8 cellular contexts compared by ENCODE assay signal in genomic region chr14:93035917-93036651, GRCh38.
A peak's percentile ranks its signal among the peaks of the same experiment; 100 is the strongest.
DNase-seq lines count a peak whose midpoint lies in the region; ATAC-seq and TF ChIP-seq lines count a peak whose summit lies in the region.

No MANE protein-coding gene starts in this region.

- H3K4me3 ChIP-seq in CD8-positive, alpha-beta T cell (ENCODE audit: low read depth, low read length): no peak overlapping the region
- H3K4me3 ChIP-seq in fibroblast of villous mesenchyme (ENCODE audit: low read depth, low read length): no peak overlapping the region

- no peaks in the 10 kb centered on the region for H3K27me3 Mint-ChIP-seq in CD8-positive, alpha-beta T cell (ENCODE audit: low read depth)

- peak; percentile 28 for ATAC-seq in CD8-positive, alpha-beta T cell
- ATAC-seq in GM19467 (IDR thresholded peaks at IDR 0.05; ENCODE audit: unreplicated experiment) (no peak), GM18511 (IDR thresholded peaks at IDR 0.05; ENCODE audit: unreplicated experiment) (no peak), left colon (no peak)

- H3K36me3 ChIP-seq in CD8-positive, alpha-beta T cell (ENCODE audit: insufficient read depth, low read length): no peaks in the 10 kb centered on the region

- H3K9me3 ChIP-seq in CD8-positive, alpha-beta T cell (ENCODE audit: low read length): no peaks in the 10 kb centered on the region

- peak in 4 of 7 experiments; percentile 13 to 52 (median 26) for DNase-seq in CD8-positive, alpha-beta T cell
- DNase-seq in SW480 (ENCODE audit: low spot score): peak; percentile 89
- DNase-seq in fibroblast of villous mesenchyme (ENCODE audit: low read depth): peak; percentile 41
- DNase-seq in nucleus accumbens (lab: John Stamatoyannopoulos, UW): peak in 52 of 56 donors; percentile 43 to 99 (median 92)
- no peak for DNase-seq in kidney glomerular epithelial cell (lab: John Stamatoyannopoulos, UW)
- no peak for DNase-seq in left colon

- peaks cover 46% of the 10 kb centered on the region for H3K4me1 ChIP-seq in CD8-positive, alpha-beta T cell (ENCODE audit: insufficient read depth, low read length)

- H3K27ac ChIP-seq in CD8-positive, alpha-beta T cell (ENCODE audit: low read depth, low read length): no peak overlapping the region

- no peak overlapping the region for H3K4me3 Mint-ChIP-seq in CD8-positive, alpha-beta T cell

- no peaks in the 10 kb centered on the region for H3K36me3 Mint-ChIP-seq in CD8-positive, alpha-beta T cell

- POLR2A ChIA-PET in CD8-positive, alpha-beta T cell (lab: Charles Lee): no interaction called here

- no peaks in the 10 kb centered on the region for H3K27me3 ChIP-seq in CD8-positive, alpha-beta T cell (ENCODE audit: insufficient read depth, low read length)

- H3K4me1 Mint-ChIP-seq in CD8-positive, alpha-beta T cell (ENCODE audit: low read depth): peaks cover 50% of the 10 kb centered on the region

- H3K27ac Mint-ChIP-seq in CD8-positive, alpha-beta T cell: peak overlapping the region; percentile 84

- TF ChIP-seq CTCF in CD8-positive, alpha-beta T cell (IDR thresholded peaks at IDR 0.05): no peak
- no peak for TF ChIP-seq CTCF in fibroblast of villous mesenchyme (IDR thresholded peaks at IDR 0.05; ENCODE audit: insufficient read depth, low read depth, low read length)

- intact Hi-C loops in CD8-positive, alpha-beta T cell (cut with DNase I, micrococcal nuclease): loop anchor here (2.0 kb wide), 2 partner anchors 31 to 83 kb away; no protein-coding TSS in a partner anchor
- intact Hi-C loops in left colon (cut with DNase I, micrococcal nuclease): no loop called here

- no peaks in the 10 kb centered on the region for H3K9me3 Mint-ChIP-seq in CD8-positive, alpha-beta T cell

- CTCF ChIA-PET in CD8-positive, alpha-beta T cell (lab: Charles Lee): interaction anchor here (1.1 to 5.5 kb wide), 4 partner anchors 25 to 84 kb away, joined by 3 to 43 read pairs (median 8); partner anchors contain the start of gene ITPK1

Comparison
In these comparisons a context has a peak if more than half of its experiments do, and no peak if none do; other contexts are left out.
1. DNase-seq: peak in CD8-positive, alpha-beta T cell (4 of 7), SW480 (single experiment), fibroblast of villous mesenchyme (single experiment) and nucleus accumbens (52 of 56); none in kidney glomerular epithelial cell (single experiment) and left colon (0 of 2).
2. intact Hi-C loops: an anchor here in CD8-positive, alpha-beta T cell (2.0 kb wide); none called in left colon.